19 cellular contexts compared by ENCODE assay signal in genomic region chrX:9907645-9908387, GRCh38. TPM values are rescaled to one million over a fixed set of nuclear protein-coding genes. Genes with fewer than 3 reads are reported as not detected.
DNase-seq lines count a peak whose midpoint lies in the region; ATAC-seq and TF ChIP-seq lines count a peak whose summit lies in the region.
"Had no signal": no experiment of that assay in that cellular context is flagged by ENCODE, and none has a peak within 500 bp of the region (broad histone marks: within the 10 kb centered on the region; RNA-seq: fewer than 3 reads in every experiment).

No MANE protein-coding gene starts in this region.

- no peak overlapping the region for H3K4me3 Mint-ChIP-seq in activated naive CD8-positive, alpha-beta T cell treated with anti-CD3 and anti-CD28 coated beads, Interleukin-2, amount 50 U/mL, for 24 hours
- no peak overlapping the region for H3K4me3 Mint-ChIP-seq in activated naive CD8-positive, alpha-beta T cell treated with anti-CD3 and anti-CD28 coated beads for 36 hours
- H3K4me3 Mint-ChIP-seq in activated T-helper 17 cell treated with anti-CD3 and anti-CD28 coated beads, Interleukin-2, amount 50 U/mL, for 72 hours = no peak overlapping the region
- no peak overlapping the region for H3K4me3 Mint-ChIP-seq in endothelial cell (ENCODE audit: unreplicated experiment)
- H3K4me3 Mint-ChIP-seq: natural killer cell had no signal

- no peak overlapping the region for H3K27ac Mint-ChIP-seq in activated naive CD8-positive, alpha-beta T cell treated with anti-CD3 and anti-CD28 coated beads, Interleukin-2, amount 50 U/mL, for 24 hours
- no peak overlapping the region for H3K27ac Mint-ChIP-seq in activated naive CD8-positive, alpha-beta T cell treated with anti-CD3 and anti-CD28 coated beads for 36 hours
- no peak overlapping the region for H3K27ac Mint-ChIP-seq in activated T-helper 17 cell treated with anti-CD3 and anti-CD28 coated beads, Interleukin-2, amount 50 U/mL, for 72 hours
- H3K27ac Mint-ChIP-seq in endothelial cell (ENCODE audit: unreplicated experiment) = no peak overlapping the region
- H3K27ac Mint-ChIP-seq: natural killer cell had no signal

- H3K36me3 ChIP-seq in HAP-1 (replicated peaks) = no peaks in the 10 kb centered on the region
- H3K36me3 ChIP-seq: thoracic aorta had no signal

- no peaks in the 10 kb centered on the region for H3K9me3 ChIP-seq in HAP-1
- H3K9me3 ChIP-seq: body of pancreas, Caco-2, thoracic aorta had no signal

- ATAC-seq in activated naive CD8-positive, alpha-beta T cell treated with anti-CD3 and anti-CD28 coated beads, Interleukin-2, amount 50 U/mL, for 24 hours = peak; percentile 59
- ATAC-seq in activated T-helper 17 cell treated with anti-CD3 and anti-CD28 coated beads, Interleukin-2, amount 50 U/mL, for 72 hours (replicated peaks) = peak; percentile 14
- ATAC-seq: body of pancreas, natural killer cell had no signal

- in situ Hi-C loops in HAP-1 (cut with MboI; ENCODE audit: low sequenced_read_pairs) = no loop called here

- peaks cover 18% of the 10 kb centered on the region for H3K27me3 Mint-ChIP-seq in activated naive CD8-positive, alpha-beta T cell treated with anti-CD3 and anti-CD28 coated beads, Interleukin-2, amount 50 U/mL, for 24 hours
- H3K27me3 Mint-ChIP-seq in activated naive CD8-positive, alpha-beta T cell treated with anti-CD3 and anti-CD28 coated beads for 36 hours = peaks cover 18% of the 10 kb centered on the region
- peaks cover 9% of the 10 kb centered on the region for H3K27me3 Mint-ChIP-seq in activated T-helper 17 cell treated with anti-CD3 and anti-CD28 coated beads, Interleukin-2, amount 50 U/mL, for 72 hours
- H3K27me3 Mint-ChIP-seq in endothelial cell (ENCODE audit: unreplicated experiment) = peaks cover 10% of the 10 kb centered on the region

- no peak for DNase-seq in activated naive CD8-positive, alpha-beta T cell treated with anti-CD3 and anti-CD28 coated beads, Interleukin-2, amount 50 U/mL, for 24 hours
- DNase-seq in activated naive CD8-positive, alpha-beta T cell treated with anti-CD3 and anti-CD28 coated beads for 36 hours = no peak
- DNase-seq in fibroblast of pulmonary artery (ENCODE audit: low read depth) (peak; percentile 83), endothelial cell (ENCODE audit: low spot score) (no peak), NCI-H2029 (lab: John Stamatoyannopoulos, UW) (no peak), HAP-1 (ENCODE audit: low spot score in 2 of 2) (no peak)
- no peak for DNase-seq in stimulated activated CD4-positive, alpha-beta T cell treated with anti-CD3 and anti-CD28 coated beads, Interleukin-4, amount 100 ng/mL, for 1 hour
- DNase-seq: activated CD4-positive, CD25-positive, alpha-beta regulatory T cell; activated T-cell treated with anti-CD3 and anti-CD28 coated beads, Interleukin-2, amount 50 U/mL, for 1 hour; body of pancreas; erythroblast; natural killer cell; NCI-H524 treated with DMSO at 0.1 percent for 48 hours; small intestine had no signal

- no peaks in the 10 kb centered on the region for H3K27me3 ChIP-seq in HAP-1 (ENCODE audit: low read depth)
- H3K27me3 ChIP-seq: body of pancreas had no signal

- no peak overlapping the region for H3K4me3 ChIP-seq in fibroblast of pulmonary artery (replicated peaks; ENCODE audit: low read depth, low read length)
- no peak overlapping the region for H3K4me3 ChIP-seq in HAP-1
- H3K4me3 ChIP-seq: body of pancreas, thoracic aorta had no signal

- H3K36me3 Mint-ChIP-seq in activated naive CD8-positive, alpha-beta T cell treated with anti-CD3 and anti-CD28 coated beads, Interleukin-2, amount 50 U/mL, for 24 hours (ENCODE audit: low read depth) = no peaks in the 10 kb centered on the region
- H3K36me3 Mint-ChIP-seq in activated naive CD8-positive, alpha-beta T cell treated with anti-CD3 and anti-CD28 coated beads for 36 hours = no peaks in the 10 kb centered on the region
- no peaks in the 10 kb centered on the region for H3K36me3 Mint-ChIP-seq in activated T-helper 17 cell treated with anti-CD3 and anti-CD28 coated beads, Interleukin-2, amount 50 U/mL, for 72 hours (ENCODE audit: low read depth)
- peaks cover 4% of the 10 kb centered on the region for H3K36me3 Mint-ChIP-seq in endothelial cell (ENCODE audit: low read depth, unreplicated experiment)
- H3K36me3 Mint-ChIP-seq: natural killer cell had no signal

- H3K4me1 ChIP-seq in HAP-1 = peaks cover 2% of the 10 kb centered on the region
- H3K4me1 ChIP-seq: body of pancreas, Caco-2 had no signal

- TF ChIP-seq CTCF in fibroblast of pulmonary artery (IDR thresholded peaks at IDR 0.05; ENCODE audit: low read length, missing control alignments) = no peak
- TF ChIP-seq CTCF in endothelial cell (IDR thresholded peaks at IDR 0.05; ENCODE audit: unreplicated experiment) = no peak

- H3K4me1 Mint-ChIP-seq in activated naive CD8-positive, alpha-beta T cell treated with anti-CD3 and anti-CD28 coated beads, Interleukin-2, amount 50 U/mL, for 24 hours = no peaks in the 10 kb centered on the region
- no peaks in the 10 kb centered on the region for H3K4me1 Mint-ChIP-seq in activated naive CD8-positive, alpha-beta T cell treated with anti-CD3 and anti-CD28 coated beads for 36 hours
- no peaks in the 10 kb centered on the region for H3K4me1 Mint-ChIP-seq in activated T-helper 17 cell treated with anti-CD3 and anti-CD28 coated beads, Interleukin-2, amount 50 U/mL, for 72 hours
- H3K4me1 Mint-ChIP-seq in endothelial cell (ENCODE audit: unreplicated experiment) = peaks cover 17% of the 10 kb centered on the region
- H3K4me1 Mint-ChIP-seq: natural killer cell had no signal

- H3K9me3 Mint-ChIP-seq in activated naive CD8-positive, alpha-beta T cell treated with anti-CD3 and anti-CD28 coated beads, Interleukin-2, amount 50 U/mL, for 24 hours = no peaks in the 10 kb centered on the region
- no peaks in the 10 kb centered on the region for H3K9me3 Mint-ChIP-seq in activated naive CD8-positive, alpha-beta T cell treated with anti-CD3 and anti-CD28 coated beads for 36 hours
- no peaks in the 10 kb centered on the region for H3K9me3 Mint-ChIP-seq in activated T-helper 17 cell treated with anti-CD3 and anti-CD28 coated beads, Interleukin-2, amount 50 U/mL, for 72 hours
- no peaks in the 10 kb centered on the region for H3K9me3 Mint-ChIP-seq in endothelial cell (ENCODE audit: unreplicated experiment)
- H3K9me3 Mint-ChIP-seq: natural killer cell had no signal

RNA-seq across cellular contexts. Expression of gene CLDN34, which starts 59.3 kb away (rescaled TPM):
- not detected for total RNA-seq in activated naive CD8-positive, alpha-beta T cell treated with anti-CD3 and anti-CD28 coated beads for 36 hours
- not detected for total RNA-seq in activated T-helper 17 cell treated with anti-CD3 and anti-CD28 coated beads, Interleukin-2, amount 50 U/mL, for 72 hours
- total RNA-seq in endothelial cell (ENCODE audit: unreplicated experiment) = 0.64 TPM
- total RNA-seq: A673, Caco-2, natural killer cell, SK-MEL-5, thoracic aorta had no signal
